In the genomic region with DNA sequence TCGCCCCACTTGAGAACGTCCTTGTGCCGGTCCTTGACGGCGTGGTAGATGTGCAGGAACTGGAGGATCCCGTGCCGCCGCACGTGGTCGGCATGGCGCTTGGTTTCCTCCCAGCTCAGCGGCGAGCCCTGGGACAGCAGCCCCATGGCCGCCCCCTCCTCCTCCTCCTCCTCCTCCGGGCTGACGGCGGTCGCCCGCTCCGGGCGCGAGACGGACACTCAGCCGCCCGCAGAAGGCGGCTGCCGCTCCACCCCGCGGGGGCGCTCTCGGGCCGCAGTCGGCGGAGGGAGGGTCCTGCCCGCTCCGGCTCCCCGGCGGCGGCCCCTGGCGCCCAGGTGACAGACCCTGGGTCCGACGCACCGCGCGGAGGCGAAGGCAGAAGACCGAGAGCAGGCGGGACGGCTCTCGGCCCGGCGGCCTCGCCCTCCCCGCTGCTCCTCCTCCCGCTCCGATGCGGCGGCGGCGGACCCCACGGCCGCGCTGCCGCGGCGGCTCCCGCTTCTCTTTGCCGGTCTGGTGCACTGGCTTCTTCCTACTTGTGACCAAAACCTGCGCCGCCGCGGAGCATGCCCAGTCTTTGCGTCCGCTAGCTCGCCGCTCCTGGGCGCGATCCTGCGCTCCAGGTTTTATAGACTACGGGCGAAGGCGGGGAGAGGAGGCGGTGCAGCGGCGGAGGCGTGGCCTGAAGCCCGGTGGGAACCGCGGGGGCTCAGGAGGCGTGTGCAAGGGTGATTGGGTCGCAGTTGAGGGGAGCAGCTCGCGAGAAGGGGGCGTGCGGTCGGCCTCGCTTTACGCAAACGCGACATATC, we compare ENCODE assay signal across 8 cellular contexts. TPM values are rescaled to one million over a fixed set of nuclear protein-coding genes. Genes with fewer than 3 reads are reported as not detected.
DNase-seq lines count a peak whose midpoint lies in the region; ATAC-seq, FAIRE-seq and TF ChIP-seq lines count a peak whose summit lies in the region.

GCLC (minus strand) TSS at position 602 of the 809 bp plus-strand sequence; CDS start at position 146, 456 bp downstream.

- peak; percentile 62 for ATAC-seq in HG03196 (IDR thresholded peaks at IDR 0.05; ENCODE audit: unreplicated experiment)
- ATAC-seq in activated CD4-positive, CD25-positive, alpha-beta regulatory T cell treated with anti-CD3 and anti-CD28 coated beads, Interleukin-2, amount 50 U/mL, for 24 hours: peak; percentile 51 to 64

- H3K27ac ChIP-seq in kidney (ENCODE audit: low read depth in 2 of 2, low read length in 2 of 2): peak within 1 kb of the TSS; percentile 87 to 93

- peak; percentile 93 for TF ChIP-seq POLR2A in GM18951 (IDR thresholded peaks at IDR 0.05; ENCODE audit: extremely low read depth, insufficient read depth, insufficient read length)

- H3K9ac ChIP-seq in kidney (ENCODE audit: low read length in 2 of 2): peak within 1 kb of the TSS; percentile 67 to 85

- peaks cover 9 to 19% of the 10 kb centered on the region in 2 donors for H3K4me1 ChIP-seq in kidney (ENCODE audit: control insufficient read depth in 1 of 2, insufficient read depth in 1 of 2, low read depth in 1 of 2, low read length in 2 of 2)

- in situ Hi-C loops in GM18951 (cut with MboI; ENCODE audit: low sequenced_read_pairs, unreplicated experiment): no loop called here

- no peaks in the 10 kb centered on the region for H3K9me3 ChIP-seq in kidney (ENCODE audit: control insufficient read depth in 1 of 2, low read length in 2 of 2)

- DNase-seq in AG10803 (ENCODE audit: low read depth) (peak; percentile 94), NCI-H345 (lab: John Stamatoyannopoulos, UW) (peak; percentile 94), cerebellar cortex (ENCODE audit: low spot score) (peak; percentile 93), kidney (peak; percentile 98)
- peak; percentile 94 for DNase-seq in stimulated activated CD4-positive, alpha-beta T cell treated with anti-CD3 and anti-CD28 coated beads, Interleukin-15, amount 100 ng/mL, for 24 hours

- H3K36me3 ChIP-seq in kidney (ENCODE audit: control insufficient read depth in 1 of 2, insufficient read depth in 2 of 2, low read length in 2 of 2): no peaks in the 10 kb centered on the region

- intact Hi-C loops in kidney (cut with DNase I): no loop called here

- FAIRE-seq in kidney (lab: Jason Lieb, UNC): no peak

- peak within 1 kb of the TSS; percentile 83 for H3K4me3 ChIP-seq in AG10803 (ENCODE audit: low read length)
- H3K4me3 ChIP-seq in kidney (ENCODE audit: low read length in 2 of 2): peak within 1 kb of the TSS; percentile 74 to 88

- peak; percentile 31 for TF ChIP-seq CTCF in AG10803 (conservative IDR thresholded peaks at IDR 0.05; ENCODE audit: low read length)
- peak; percentile 55 for TF ChIP-seq CTCF in kidney (IDR thresholded peaks at IDR 0.05; ENCODE audit: borderline replicate concordance, extremely low read depth, insufficient read depth)

RNA-seq across cellular contexts. Expression of gene GCLC, which starts in this region (rescaled TPM):
- 31.8 TPM for total RNA-seq in kidney
- 14.8 TPM for polyA plus RNA-seq in kidney (ENCODE audit: insufficient read depth, low read depth, low replicate concordance)

Comparison
In these comparisons a context has a peak if more than half of its experiments do, and no peak if none do; other contexts are left out.
1. Peak in every context shown above with its lines: DNase-seq, ATAC-seq, H3K4me3 ChIP-seq and H3K27ac ChIP-seq.